Comparison of ENCODE assay signal across 36 cellular contexts in genomic region chr20:6039766-6040165, GRCh38. TPM values are rescaled to one million over a fixed set of nuclear protein-coding genes. Genes with fewer than 3 reads are reported as not detected.
"Had no signal": no experiment of that assay in that cellular context is flagged by ENCODE, and none has a peak within 500 bp of the region (broad histone marks: within the 10 kb centered on the region; RNA-seq: fewer than 3 reads in every experiment).

No MANE protein-coding gene starts in this region.

- DNase-seq: activated CD4-positive, alpha-beta memory T cell treated with anti-CD3 and anti-CD28 coated beads for 36 hours; activated CD4-positive, alpha-beta T cell treated with anti-CD3 and anti-CD28 coated beads for 36 hours; activated CD4-positive, alpha-beta T cell treated with anti-CD3 and anti-CD28 coated beads, Interleukin-2, amount 10 ng/mL, durations not matched to agents 24 days and 14 days; activated CD4-positive, CD25-positive, alpha-beta regulatory T cell; activated CD4-positive, CD25-positive, alpha-beta regulatory T cell treated with anti-CD3 and anti-CD28 coated beads, Interleukin-2, amount 50 U/mL, for 72 hours; activated CD8-positive, alpha-beta memory T cell treated with anti-CD3 and anti-CD28 coated beads, Interleukin-2, amount 10 ng/mL, durations not matched to agents 7 days and 5 days; activated CD8-positive, alpha-beta memory T cell treated with anti-CD3 and anti-CD28 coated beads, Interleukin-2, amount 50 U/mL, for 4 hours; activated CD8-positive, alpha-beta T cell treated with anti-CD3 and anti-CD28 coated beads, Interleukin-2, amount 10 ng/mL, durations not matched to agents 7 days and 5 days; activated effector memory CD4-positive, alpha-beta T cell treated with anti-CD3 and anti-CD28 coated beads, Interleukin-2, amount 50 U/mL, for 16 hours; activated naive CD4-positive, alpha-beta T cell treated with anti-CD3 and anti-CD28 coated beads for 36 hours; activated naive CD8-positive, alpha-beta T cell treated with anti-CD3 and anti-CD28 coated beads for 36 hours; activated naive CD8-positive, alpha-beta T cell treated with anti-CD3 and anti-CD28 coated beads, Interleukin-2, amount 50 U/mL, for 24 hours; activated T-cell treated with anti-CD3 and anti-CD28 coated beads, Interleukin-2, amount 50 U/mL, for 1 hour; activated T-cell treated with anti-CD3 and anti-CD28 coated beads, Interleukin-2, amount 50 U/mL, for 48 hours; adrenal gland; amygdala; aorta; body of pancreas; central memory CD4-positive, alpha-beta T cell; cerebellar nuclear complex; dermis blood vessel endothelial cell; effector CD4-positive, alpha-beta T cell; effector memory CD8-positive, alpha-beta T cell; erythroblast; foreskin melanocyte; T-helper 2 cell had no signal

- H3K4me3 Mint-ChIP-seq: activated CD4-positive, alpha-beta memory T cell treated with anti-CD3 and anti-CD28 coated beads for 36 hours; activated CD4-positive, alpha-beta T cell treated with anti-CD3 and anti-CD28 coated beads for 36 hours; activated CD4-positive, alpha-beta T cell treated with anti-CD3 and anti-CD28 coated beads, Interleukin-2, amount 10 ng/mL, durations not matched to agents 24 days and 14 days; activated CD8-positive, alpha-beta memory T cell treated with anti-CD3 and anti-CD28 coated beads, Interleukin-2, amount 10 ng/mL, durations not matched to agents 7 days and 5 days; activated CD8-positive, alpha-beta T cell treated with anti-CD3 and anti-CD28 coated beads, Interleukin-2, amount 10 ng/mL, durations not matched to agents 7 days and 5 days; activated naive CD4-positive, alpha-beta T cell treated with anti-CD3 and anti-CD28 coated beads for 36 hours; activated naive CD4-positive, alpha-beta T cell treated with anti-CD3 and anti-CD28 coated beads, Interleukin-2, amount 50 U/mL, for 24 hours; activated naive CD8-positive, alpha-beta T cell treated with anti-CD3 and anti-CD28 coated beads for 36 hours; activated naive CD8-positive, alpha-beta T cell treated with anti-CD3 and anti-CD28 coated beads, Interleukin-2, amount 50 U/mL, for 24 hours; activated T-helper 1 cell treated with anti-CD3 and anti-CD28 coated beads, Interleukin-12 subunit alpha, Interleukin-12 subunit beta, Interleukin-2, Interleukin-4 antibody, amounts not matched to agents 30 ng/mL and 10 ng/mL and 1 ng/mL, durations not matched to agents 14 hours and 24 hours and 36 hours; effector memory CD8-positive, alpha-beta T cell had no signal

- ATAC-seq: activated CD4-positive, alpha-beta T cell treated with anti-CD3 and anti-CD28 coated beads for 36 hours; activated CD8-positive, alpha-beta memory T cell treated with anti-CD3 and anti-CD28 coated beads, Interleukin-2, amount 10 ng/mL, durations not matched to agents 7 days and 5 days; activated CD8-positive, alpha-beta T cell treated with anti-CD3 and anti-CD28 coated beads, Interleukin-2, amount 10 ng/mL, durations not matched to agents 7 days and 5 days; activated naive CD8-positive, alpha-beta T cell treated with anti-CD3 and anti-CD28 coated beads, Interleukin-2, amount 50 U/mL, for 24 hours; body of pancreas; effector memory CD8-positive, alpha-beta T cell; gastroesophageal sphincter had no signal

- H3K27ac Mint-ChIP-seq: activated CD4-positive, alpha-beta memory T cell treated with anti-CD3 and anti-CD28 coated beads for 36 hours; activated CD4-positive, alpha-beta T cell treated with anti-CD3 and anti-CD28 coated beads for 36 hours; activated CD4-positive, alpha-beta T cell treated with anti-CD3 and anti-CD28 coated beads, Interleukin-2, amount 10 ng/mL, durations not matched to agents 24 days and 14 days; activated CD8-positive, alpha-beta memory T cell treated with anti-CD3 and anti-CD28 coated beads, Interleukin-2, amount 10 ng/mL, durations not matched to agents 7 days and 5 days; activated CD8-positive, alpha-beta T cell treated with anti-CD3 and anti-CD28 coated beads, Interleukin-2, amount 10 ng/mL, durations not matched to agents 7 days and 5 days; activated naive CD4-positive, alpha-beta T cell treated with anti-CD3 and anti-CD28 coated beads for 36 hours; activated naive CD4-positive, alpha-beta T cell treated with anti-CD3 and anti-CD28 coated beads, Interleukin-2, amount 50 U/mL, for 24 hours; activated naive CD8-positive, alpha-beta T cell treated with anti-CD3 and anti-CD28 coated beads for 36 hours; activated naive CD8-positive, alpha-beta T cell treated with anti-CD3 and anti-CD28 coated beads, Interleukin-2, amount 50 U/mL, for 24 hours; activated T-helper 1 cell treated with anti-CD3 and anti-CD28 coated beads, Interleukin-12 subunit alpha, Interleukin-12 subunit beta, Interleukin-2, Interleukin-4 antibody, amounts not matched to agents 30 ng/mL and 10 ng/mL and 1 ng/mL, durations not matched to agents 14 hours and 24 hours and 36 hours; activated T-helper 2 cell treated with anti-CD3 and anti-CD28 coated beads, Interferon-gamma antibody, Interleukin-2, Interleukin-4, amounts not matched to agents 10 μg/mL and 5 μg/mL and 100 μg/mL, durations not matched to agents 14 hours and 24 hours and 36 hours; effector memory CD8-positive, alpha-beta T cell had no signal

- H3K4me3 ChIP-seq: adrenal gland, body of pancreas, coronary artery, esophagus muscularis mucosa, gastroesophageal sphincter had no signal

- H3K27me3 ChIP-seq: adrenal gland, body of pancreas, esophagus muscularis mucosa, gastroesophageal sphincter had no signal

- H3K9me3 Mint-ChIP-seq: activated CD4-positive, alpha-beta memory T cell treated with anti-CD3 and anti-CD28 coated beads for 36 hours; activated CD4-positive, alpha-beta T cell treated with anti-CD3 and anti-CD28 coated beads, Interleukin-2, amount 10 ng/mL, durations not matched to agents 24 days and 14 days; activated naive CD4-positive, alpha-beta T cell treated with anti-CD3 and anti-CD28 coated beads for 36 hours; activated naive CD4-positive, alpha-beta T cell treated with anti-CD3 and anti-CD28 coated beads, Interleukin-2, amount 50 U/mL, for 24 hours; activated naive CD8-positive, alpha-beta T cell treated with anti-CD3 and anti-CD28 coated beads for 36 hours; activated naive CD8-positive, alpha-beta T cell treated with anti-CD3 and anti-CD28 coated beads, Interleukin-2, amount 50 U/mL, for 24 hours; activated T-helper 1 cell treated with anti-CD3 and anti-CD28 coated beads, Interleukin-12 subunit alpha, Interleukin-12 subunit beta, Interleukin-2, Interleukin-4 antibody, amounts not matched to agents 30 ng/mL and 10 ng/mL and 1 ng/mL, durations not matched to agents 14 hours and 24 hours and 36 hours; activated T-helper 2 cell treated with anti-CD3 and anti-CD28 coated beads, Interferon-gamma antibody, Interleukin-2, Interleukin-4, amounts not matched to agents 10 μg/mL and 5 μg/mL and 100 μg/mL, durations not matched to agents 14 hours and 24 hours and 36 hours; effector memory CD8-positive, alpha-beta T cell had no signal

- H3K27ac ChIP-seq: adrenal gland, body of pancreas, coronary artery, esophagus muscularis mucosa, gastroesophageal sphincter had no signal

- H3K27me3 Mint-ChIP-seq: activated CD4-positive, alpha-beta memory T cell treated with anti-CD3 and anti-CD28 coated beads for 36 hours; activated CD4-positive, alpha-beta T cell treated with anti-CD3 and anti-CD28 coated beads for 36 hours; activated CD4-positive, alpha-beta T cell treated with anti-CD3 and anti-CD28 coated beads, Interleukin-2, amount 10 ng/mL, durations not matched to agents 24 days and 14 days; activated CD8-positive, alpha-beta memory T cell treated with anti-CD3 and anti-CD28 coated beads, Interleukin-2, amount 10 ng/mL, durations not matched to agents 7 days and 5 days; activated naive CD4-positive, alpha-beta T cell treated with anti-CD3 and anti-CD28 coated beads, Interleukin-2, amount 50 U/mL, for 24 hours; activated naive CD8-positive, alpha-beta T cell treated with anti-CD3 and anti-CD28 coated beads for 36 hours; activated naive CD8-positive, alpha-beta T cell treated with anti-CD3 and anti-CD28 coated beads, Interleukin-2, amount 50 U/mL, for 24 hours; effector memory CD8-positive, alpha-beta T cell had no signal

- H3K4me1 Mint-ChIP-seq: activated CD4-positive, alpha-beta T cell treated with anti-CD3 and anti-CD28 coated beads for 36 hours; activated naive CD4-positive, alpha-beta T cell treated with anti-CD3 and anti-CD28 coated beads, Interleukin-2, amount 50 U/mL, for 24 hours; activated naive CD8-positive, alpha-beta T cell treated with anti-CD3 and anti-CD28 coated beads for 36 hours had no signal

- H3K9me3 ChIP-seq: adrenal gland, body of pancreas, esophagus muscularis mucosa, gastroesophageal sphincter had no signal

RNA-seq across cellular contexts. Expression of gene LRRN4, which starts 14.1 kb away (rescaled TPM):
- total RNA-seq: activated CD4-positive, alpha-beta memory T cell treated with anti-CD3 and anti-CD28 coated beads for 36 hours; activated CD4-positive, alpha-beta T cell treated with anti-CD3 and anti-CD28 coated beads, Interleukin-2, amount 10 ng/mL, durations not matched to agents 24 days and 14 days; activated CD8-positive, alpha-beta memory T cell treated with anti-CD3 and anti-CD28 coated beads for 36 hours; activated CD8-positive, alpha-beta memory T cell treated with anti-CD3 and anti-CD28 coated beads, Interleukin-2, amount 10 ng/mL, durations not matched to agents 7 days and 5 days; activated CD8-positive, alpha-beta T cell treated with anti-CD3 and anti-CD28 coated beads, Interleukin-2, amount 10 ng/mL, durations not matched to agents 7 days and 5 days; activated naive CD4-positive, alpha-beta T cell treated with anti-CD3 and anti-CD28 coated beads for 36 hours; activated naive CD8-positive, alpha-beta T cell treated with anti-CD3 and anti-CD28 coated beads for 36 hours; activated T-helper 1 cell treated with anti-CD3 and anti-CD28 coated beads, Interleukin-12 subunit alpha, Interleukin-12 subunit beta, Interleukin-2, Interleukin-4 antibody, amounts not matched to agents 30 ng/mL and 10 ng/mL and 1 ng/mL, durations not matched to agents 14 hours and 24 hours and 36 hours; activated T-helper 2 cell treated with anti-CD3 and anti-CD28 coated beads, Interferon-gamma antibody, Interleukin-2, Interleukin-4, amounts not matched to agents 10 μg/mL and 5 μg/mL and 100 μg/mL, durations not matched to agents 14 hours and 24 hours and 36 hours; fibroblast of villous mesenchyme; gastroesophageal sphincter; T-helper 1 cell treated with Interleukin-12 subunit alpha and Interleukin-12 subunit beta and Interleukin-4 antibody, amounts not matched to agents 30 ng/mL and 1 ng/mL, for 36 hours had no signal
- polyA plus RNA-seq: aorta, fibroblast of lung had no signal
